Comparison of ENCODE assay signal across 9 cellular contexts in the genomic region with DNA sequence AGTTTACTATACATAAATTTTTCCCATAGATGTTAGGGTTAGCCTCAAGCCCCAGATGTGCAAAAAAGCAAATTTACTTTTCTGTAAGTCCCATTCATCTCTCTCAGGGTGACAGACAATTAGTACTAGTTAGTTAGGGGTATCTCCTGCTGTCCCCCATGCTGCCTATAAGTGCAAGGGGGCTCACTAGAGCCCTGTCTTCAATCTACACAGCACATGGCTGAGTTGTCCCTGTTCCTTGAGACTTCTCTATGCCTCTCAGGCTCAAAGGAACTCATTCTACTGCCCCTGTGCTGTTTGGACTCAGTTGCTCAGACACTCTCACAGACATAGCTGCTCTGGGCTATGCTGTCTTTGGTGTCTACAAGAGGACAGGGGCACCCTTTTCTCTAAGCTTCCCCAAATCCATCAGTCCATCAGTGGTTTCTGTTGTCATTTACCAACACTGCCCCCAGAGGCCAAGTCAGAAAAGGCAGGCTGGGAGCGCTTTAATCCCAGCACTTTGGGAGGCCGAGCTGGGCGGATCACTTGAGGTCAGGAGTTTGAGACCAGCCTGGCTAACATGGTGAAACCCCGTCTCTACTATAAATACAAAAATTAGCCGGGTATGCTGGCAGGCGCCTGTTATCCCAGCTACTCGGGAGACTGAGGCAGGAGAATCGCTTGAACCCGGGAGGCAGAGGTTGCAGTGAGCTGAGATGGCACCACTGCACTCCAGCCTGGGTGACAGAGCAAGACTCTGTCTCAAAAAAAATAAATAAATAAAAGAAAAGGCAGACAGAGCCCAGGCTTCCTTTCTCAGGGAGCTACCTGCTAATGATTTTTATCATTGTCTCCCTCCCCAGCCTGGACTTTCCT. TPM values are rescaled to one million over a fixed set of nuclear protein-coding genes. Genes with fewer than 3 reads are reported as not detected.
A peak's percentile ranks its signal among the peaks of the same experiment; 100 is the strongest.
DNase-seq lines count a peak whose midpoint lies in the region; ATAC-seq and TF ChIP-seq lines count a peak whose summit lies in the region.
"Had no signal": no experiment of that assay in that cellular context is flagged by ENCODE, and none has a peak within 500 bp of the region (broad histone marks: within the 10 kb centered on the region; RNA-seq: fewer than 3 reads in every experiment).

No MANE protein-coding gene starts in this region.

- TF ChIP-seq CTCF in GM06990 (IDR thresholded peaks at IDR 0.05; ENCODE audit: insufficient read depth, low read length, poor library complexity, severe bottlenecking) = peak; percentile 73

- H3K4me3 ChIP-seq in GM06990 (replicated peaks; ENCODE audit: low read depth, low read length) = no peak overlapping the region

- H3K27me3 ChIP-seq in GM06990 (replicated peaks; ENCODE audit: control insufficient read depth, insufficient read depth, low read length) = no peaks in the 10 kb centered on the region

- no peaks in the 10 kb centered on the region for H3K36me3 ChIP-seq in GM06990 (ENCODE audit: control insufficient read depth, insufficient read depth, low read length)

- ATAC-seq in HG02678 (IDR thresholded peaks at IDR 0.05; ENCODE audit: unreplicated experiment) = peak; percentile 77

- DNase-seq in GM06990 (ENCODE audit: extremely low read depth, insufficient read length) (no peak), RPMI7951 (ENCODE audit: low read depth) (peak; percentile 54), iPS-NIHi7 (ENCODE audit: extremely low spot score) (peak; percentile 71), middle frontal gyrus (ENCODE audit: extremely low spot score, low spot score) (no peak), NCI-H510A treated with DMSO at 0.1 percent for 48 hours (lab: John Stamatoyannopoulos, UW) (no peak)
- DNase-seq in activated naive CD4-positive, alpha-beta T cell treated with anti-CD3 and anti-CD28 coated beads, Interleukin-2, amount 50 U/mL, for 16 hours = peak; percentile 28
- peak; percentile 28 to 40 for DNase-seq in stimulated activated CD4-positive, alpha-beta T cell treated with anti-CD3 and anti-CD28 coated beads, Interleukin-4, amount 100 ng/mL, for 48 hours (ENCODE audit: low read depth in 2 of 2)

RNA-seq across cellular contexts. Expression of gene PRTG, which starts 31.4 kb away (rescaled TPM):
- 3.8 and 13.3 TPM in 2 replicates for total RNA-seq in RPMI7951 (2014; rRNA removed; shearing (Covaris generic))
- total RNA-seq: T-helper 2 cell treated with Interferon-gamma antibody and Interleukin-4, amounts not matched to agents 100 ng/mL and 5 ng/mL, for 36 hours had no signal

Comparison
In these comparisons a context has a peak if more than half of its experiments do, and no peak if none do; other contexts are left out.
1. DNase-seq: peak in RPMI7951 (single experiment), activated naive CD4-positive, alpha-beta T cell treated with anti-CD3 and anti-CD28 coated beads, Interleukin-2, amount 50 U/mL, for 16 hours (single experiment), iPS-NIHi7 (single experiment) and stimulated activated CD4-positive, alpha-beta T cell treated with anti-CD3 and anti-CD28 coated beads, Interleukin-4, amount 100 ng/mL, for 48 hours (2 of 2); none in GM06990 (single experiment), middle frontal gyrus (single experiment) and NCI-H510A treated with DMSO at 0.1 percent for 48 hours (single experiment).